ENCODE assay signal across 8 cellular contexts in genomic region chr12:98698603-98699463, GRCh38. TPM values are rescaled to one million over a fixed set of nuclear protein-coding genes. Genes with fewer than 3 reads are reported as not detected.
DNase-seq lines count a peak whose midpoint lies in the region; ATAC-seq, FAIRE-seq and TF ChIP-seq lines count a peak whose summit lies in the region.

No MANE protein-coding gene starts in this region.

- peak; percentile 47 for DNase-seq in CD1c-positive myeloid dendritic cell (ENCODE audit: extremely low spot score)
- DNase-seq in NCI-H2171 (lab: John Stamatoyannopoulos, UW), result peak; percentile 43
- DNase-seq in activated CD4-positive, alpha-beta T cell treated with anti-CD3 and anti-CD28 coated beads for 4 hours, result peak; percentile 11 to 15
- peak in 1 of 2 experiments; percentile 54 for DNase-seq in H1 (ENCODE audit: low read depth in 1 of 2, low spot score in 2 of 2)
- peak; percentile 67 for DNase-seq in middle frontal gyrus (ENCODE audit: extremely low spot score, low spot score)
- peak; percentile 34 for DNase-seq in transverse colon

- POLR2A ChIA-PET in H1 (lab: Charles Lee; ENCODE audit: partially characterized antibody), result no interaction called here

- peaks cover 2 to 11% (median 5%) of the 10 kb centered on the region in 4 experiments; a peak in 3 of 7 replicates for H3K4me1 ChIP-seq in H1 (replicated peaks in 1 of 4; ENCODE audit: control insufficient read depth in 3 of 4, insufficient read depth in 4 of 4, low read length in 3 of 4)
- H3K4me1 ChIP-seq in transverse colon, result peaks cover 0 to 10% (median 2%) of the 10 kb centered on the region in 4 donors

- H4K20me1 ChIP-seq in H1 (replicated peaks in 1 of 2; ENCODE audit: control insufficient read depth in 1 of 2, insufficient read depth in 2 of 2, low read length in 2 of 2), result peaks cover 0 to 2% of the 10 kb centered on the region in 2 experiments

- no peak overlapping the region for H4K8ac ChIP-seq in H1 (ENCODE audit: extremely low read depth, insufficient read depth, low read length)

- H2BK12ac ChIP-seq in H1 (ENCODE audit: low read depth, low read length), result no peak overlapping the region

- ATAC-seq in GM18867 (IDR thresholded peaks at IDR 0.05; ENCODE audit: unreplicated experiment) (peak; percentile 98), HG03039 (IDR thresholded peaks at IDR 0.05; ENCODE audit: unreplicated experiment) (peak; percentile 95)

- no peak overlapping the region for H2BK20ac ChIP-seq in H1 (ENCODE audit: low read length)

- no peak overlapping the region for H2BK120ac ChIP-seq in H1 (replicated peaks; ENCODE audit: low read depth, low read length)

- in situ Hi-C loops in transverse colon (cut with MboI; ENCODE audit: low pct_ligation_motif_present in 1 of 4, low pct_unique_long_range_greater_than_20kb in 1 of 4, low sequenced_read_pairs in 3 of 4), result no loop called here

- CTCF ChIA-PET in H1 (lab: Charles Lee; ENCODE audit: partially characterized antibody), result interaction anchor here (0.6 to 2.6 kb wide), 20 partner anchors 9 to 299 kb away, joined by 3 to 15 read pairs (median 4); no protein-coding TSS in a partner anchor

- H3K9ac ChIP-seq in H1 (replicated peaks in 1 of 4; ENCODE audit: extremely low read depth in 1 of 4, low read depth in 3 of 4, low read length in 3 of 4), result no peak overlapping the region

- no peak overlapping the region for H3K4ac ChIP-seq in H1 (replicated peaks; ENCODE audit: insufficient read length, low read depth, low read length)

- no peak for TF ChIP-seq POLR2A in H1 (IDR thresholded peaks at IDR 0.05; ENCODE audit: control extremely low read depth in 1 of 2, low read depth in 2 of 2, low read length in 2 of 2)
- TF ChIP-seq POLR2A in transverse colon (IDR thresholded peaks at IDR 0.05), result no peak

- no peak overlapping the region for H3K14ac ChIP-seq in H1 (ENCODE audit: insufficient read length)

- no peak overlapping the region for H3K23ac ChIP-seq in H1 (ENCODE audit: insufficient read length)

- no peak overlapping the region for H4K91ac ChIP-seq in H1 (replicated peaks; ENCODE audit: insufficient read length, low read length)

- H3K27me3 ChIP-seq in H1 (replicated peaks in 1 of 4; ENCODE audit: control insufficient read depth in 3 of 4, extremely low read depth in 1 of 4, insufficient read depth in 3 of 4, low read length in 3 of 4) (no peaks in the 10 kb centered on the region), transverse colon (no peaks in the 10 kb centered on the region)

- H4K5ac ChIP-seq in H1 (ENCODE audit: insufficient read length, low read depth, low read length), result no peak overlapping the region

- H3K36me3 ChIP-seq in H1 (ENCODE audit: control insufficient read depth in 2 of 4, insufficient read depth in 4 of 4, low read length in 3 of 4) (peaks cover 0 to 4% (median 0%) of the 10 kb centered on the region in 4 experiments; a peak in 2 of 8 replicates), transverse colon (peaks cover 0 to 19% (median 3%) of the 10 kb centered on the region in 4 donors)

- WGBS in H1 (ENCODE audit: extremely low coverage in 1 of 2, insufficient coverage in 1 of 2, insufficient read length in 1 of 2, insufficient replicate concordance in 2 of 2, low coverage in 1 of 2, low lambda C conversion rate in 2 of 2, missing lambda C conversion rate in 1 of 2), 2 experiments, result 57% methylated on average over 6 of the region's 6 CpGs; no CpG with 5 or more reads in 1 of the 2 experiments
- 44% methylated on average over 4 to 6 of the region's 6 CpGs for WGBS in transverse colon (ENCODE audit: low coverage in 1 of 2), 2 donors

- TF ChIP-seq EP300 in H1 (IDR thresholded peaks at IDR 0.05; ENCODE audit: borderline replicate concordance in 1 of 2, low read depth in 2 of 2, low read length in 2 of 2) (no peak), transverse colon (IDR thresholded peaks at IDR 0.05; ENCODE audit: low read depth) (no peak)

- no peaks in the 10 kb centered on the region for H3K79me2 ChIP-seq in H1 (ENCODE audit: control insufficient read depth in 1 of 2, insufficient read depth in 2 of 2, low read length in 2 of 2)

- H3K9me3 ChIP-seq in H1 (ENCODE audit: insufficient read depth in 2 of 2, low read depth in 1 of 2, low read length in 1 of 2) (no peaks in the 10 kb centered on the region), transverse colon (no peaks in the 10 kb centered on the region)

- H3K79me1 ChIP-seq in H1 (ENCODE audit: low read depth, low read length), result no peaks in the 10 kb centered on the region

- H3K4me3 ChIP-seq in H1 (ENCODE audit: extremely low read depth in 1 of 4, insufficient read depth in 2 of 4, low read depth in 3 of 4, low read length in 4 of 4) (no peak overlapping the region), transverse colon (no peak overlapping the region)

- FAIRE-seq in H1 (lab: Jason Lieb, UNC), result peak; percentile 85

- no peak overlapping the region for H2BK5ac ChIP-seq in H1 (ENCODE audit: low read depth, low read length)

- intact Hi-C loops in transverse colon (cut with DNase I; ENCODE audit: low total_unique reads), result no loop called here

- 0 out of 2 replicates have a peak, but pooled peaks cover 2% of the 10 kb centered on the region for H3K23me2 ChIP-seq in H1 (ENCODE audit: low read depth, low read length)

- no peak overlapping the region for H2BK15ac ChIP-seq in H1 (ENCODE audit: low read length)

- no peak overlapping the region for H2AFZ ChIP-seq in H1 (ENCODE audit: low read length)

- H2AK5ac ChIP-seq in H1 (ENCODE audit: low read depth, low read length), result no peak overlapping the region

- H3K18ac ChIP-seq in H1 (ENCODE audit: extremely low read depth, low read length), result no peak overlapping the region

- peak; percentile 82 for TF ChIP-seq RAD21 in H1 (IDR thresholded peaks at IDR 0.05 in 1 of 2, conservative IDR thresholded peaks at IDR 0.05 in 1 of 2; ENCODE audit: low read depth in 2 of 2, low read length in 2 of 2)

- H3K27ac ChIP-seq in H1 (ENCODE audit: low read depth, low read length) (no peak overlapping the region), transverse colon (no peak overlapping the region)

- TF ChIP-seq CTCF in H1 (IDR thresholded peaks at IDR 0.05; ENCODE audit: control extremely low read depth in 1 of 3, insufficient read depth in 1 of 3, low read depth in 1 of 3, low read length in 3 of 3) (peak; percentile 66 to 85 (median 76)), transverse colon (IDR thresholded peaks at IDR 0.05) (peak in 4 of 5 experiments; percentile 30 to 49 (median 40))

- no peak overlapping the region for H3K56ac ChIP-seq in H1 (replicated peaks; ENCODE audit: insufficient read length, low read depth, low read length)

- no peak overlapping the region for H3K4me2 ChIP-seq in H1 (ENCODE audit: insufficient read depth in 1 of 2, low read depth in 2 of 2, low read length in 2 of 2)

TF ChIP-seq in H1, 55 proteins besides CTCF, POLR2A, EP300 and RAD21:
- no peak for TF ChIP-seq RBBP5 (IDR thresholded peaks at IDR 0.05; ENCODE audit: borderline replicate concordance, low read depth, low read length)
- TF ChIP-seq, protein P1, sequence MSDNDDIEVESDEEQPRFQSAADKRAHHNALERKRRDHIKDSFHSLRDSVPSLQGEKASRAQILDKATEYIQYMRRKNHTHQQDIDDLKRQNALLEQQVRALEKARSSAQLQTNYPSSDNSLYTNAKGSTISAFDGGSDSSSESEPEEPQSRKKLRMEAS (IDR thresholded peaks at IDR 0.05), result 0 out of 2 replicates have a peak, but pooled peaks have one; percentile 8

RNA-seq across cellular contexts. Expression of gene APAF1, which starts 53.7 kb away (rescaled TPM):
- total RNA-seq in H1 (2021; fragmentation: NEBNext Ultra II Directional; extraction: Animal tissue kit (Norgen Biotek cat#: 25700)), result 21.0 and 22.6 TPM in 2 replicates
- 4.3 and 4.7 TPM in 2 replicates for polyA plus RNA-seq in H1 (2011; rRNA removed)
- polyA plus RNA-seq in H1 (2011; cell fraction: cytosol; rRNA removed), result 6.6 TPM
- polyA plus RNA-seq in H1 (2011; cell fraction: nucleus; rRNA removed), result 5.2 TPM
- polyA plus RNA-seq in H1 (2012, experiment 1 of 2), result 4.7 to 12.4 TPM (median 7.9 TPM) in 4 replicates
- polyA plus RNA-seq in H1 (2012, experiment 2 of 2), result 1.1 TPM
- polyA plus RNA-seq in H1 (2013, experiment 1 of 2), result 7.8 TPM
- 6.4 TPM for polyA plus RNA-seq in H1 (2013, experiment 2 of 2)
- 10.2 and 15.1 TPM in 2 replicates for polyA minus RNA-seq in H1 (2011; rRNA and poly(A)+ RNA removed)
- polyA minus RNA-seq in H1 (2011; cell fraction: cytosol; rRNA and poly(A)+ RNA removed), result 11.2 TPM
- polyA minus RNA-seq in H1 (2011; cell fraction: nucleus; rRNA and poly(A)+ RNA removed), result 13.9 TPM
- 10 to 100 TPM; 10.5 to 25.4 (median 23.4) TPM for total RNA-seq in transverse colon

RNA-seq across cellular contexts. Expression of gene IKBIP, which starts 54.2 kb away (rescaled TPM):
- total RNA-seq in H1 (2021; fragmentation: NEBNext Ultra II Directional; extraction: Animal tissue kit (Norgen Biotek cat#: 25700)), result 10.4 and 12.4 TPM in 2 replicates
- polyA plus RNA-seq in H1 (2011; rRNA removed), result 2.2 and 2.7 TPM in 2 replicates
- polyA plus RNA-seq in H1 (2011; cell fraction: cytosol; rRNA removed), result 4.9 TPM
- 3.0 TPM for polyA plus RNA-seq in H1 (2011; cell fraction: nucleus; rRNA removed)
- polyA plus RNA-seq in H1 (2012, experiment 1 of 2), result 5.0 to 9.6 TPM (median 5.4 TPM) in 4 replicates
- 1.3 TPM for polyA plus RNA-seq in H1 (2012, experiment 2 of 2)
- polyA plus RNA-seq in H1 (2013, experiment 1 of 2), result 24.0 TPM
- 26.4 TPM for polyA plus RNA-seq in H1 (2013, experiment 2 of 2)
- polyA minus RNA-seq in H1 (2011; rRNA and poly(A)+ RNA removed), result 0.98 and 1.3 TPM in 2 replicates
- 2.8 TPM for polyA minus RNA-seq in H1 (2011; cell fraction: cytosol; rRNA and poly(A)+ RNA removed)
- polyA minus RNA-seq in H1 (2011; cell fraction: nucleus; rRNA and poly(A)+ RNA removed), result 4.1 TPM
- 1 to 10 TPM in 2 of 4 donors, under 1 TPM in 1, not detected in 1; 0.40 to 6.8 (median 3.0) TPM for total RNA-seq in transverse colon
